ENCODE assay signal across 8 cellular contexts in the genomic region with DNA sequence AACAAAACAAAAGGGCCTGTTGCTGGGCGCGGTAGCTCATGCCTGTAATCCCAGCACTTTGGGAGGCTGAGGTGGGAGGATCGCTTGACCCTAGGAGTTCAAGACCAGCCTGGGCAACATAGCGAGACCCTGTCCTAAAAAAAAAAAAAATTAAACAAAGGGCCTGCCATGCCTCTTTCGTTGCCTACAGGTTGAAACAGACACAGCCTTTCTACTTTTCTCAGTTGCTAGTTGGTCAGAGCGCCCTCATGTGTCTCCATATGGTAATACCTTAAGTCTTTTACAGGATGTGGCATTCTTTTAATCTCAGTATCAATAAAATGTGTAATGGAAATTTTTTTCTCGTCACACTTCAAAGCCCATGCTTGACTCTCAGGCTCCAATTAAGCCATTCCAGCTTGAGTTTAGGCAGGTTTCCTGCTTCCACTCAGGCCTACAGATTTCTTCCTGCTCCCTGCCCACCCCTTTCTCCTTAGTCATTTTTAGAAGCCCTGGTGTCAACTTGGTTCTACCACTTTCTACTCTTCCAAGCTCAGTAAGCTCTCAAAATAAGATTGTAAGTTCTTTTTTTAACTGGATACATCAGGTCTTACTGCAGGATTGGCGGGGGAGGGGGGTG. TPM values are rescaled to one million over a fixed set of nuclear protein-coding genes. Genes with fewer than 3 reads are reported as not detected.
A peak's percentile ranks its signal among the peaks of the same experiment; 100 is the strongest.
DNase-seq lines count a peak whose midpoint lies in the region; ATAC-seq and TF ChIP-seq lines count a peak whose summit lies in the region.

No MANE protein-coding gene starts in this region.

- DNase-seq in AG10803 (ENCODE audit: low read depth) = peak; percentile 36
- DNase-seq in GM13976 (ENCODE audit: low spot score) = peak; percentile 48
- peak; percentile 77 for DNase-seq in NCI-H748 (lab: John Stamatoyannopoulos, UW; ENCODE audit: unreplicated experiment)
- peak; percentile 77 for DNase-seq in activated CD8-positive, alpha-beta T cell treated with anti-CD3 and anti-CD28 coated beads, Interleukin-2, amount 10 ng/mL, durations not matched to agents 7 days and 5 days
- peak; percentile 47 for DNase-seq in fibroblast of the aortic adventitia (ENCODE audit: low read depth)
- peak; percentile 24 to 64 for DNase-seq in stimulated activated effector memory CD8-positive, alpha-beta T cell treated with anti-CD3 and anti-CD28 coated beads, Interleukin-12 subunit alpha, Interleukin-12 subunit beta, amount 100 ng/mL, for 72 hours (ENCODE audit: low spot score in 2 of 2)

- no peaks in the 10 kb centered on the region for H3K9me3 Mint-ChIP-seq in activated CD8-positive, alpha-beta T cell treated with anti-CD3 and anti-CD28 coated beads, Interleukin-2, amount 10 ng/mL, durations not matched to agents 7 days and 5 days (ENCODE audit: insufficient read depth)
- no peaks in the 10 kb centered on the region for H3K9me3 Mint-ChIP-seq in stimulated activated effector memory CD8-positive, alpha-beta T cell treated with anti-CD3 and anti-CD28 coated beads, Interleukin-12 subunit alpha, Interleukin-12 subunit beta, amount 100 ng/mL, for 72 hours

- peaks cover 54% of the 10 kb centered on the region for H3K4me1 Mint-ChIP-seq in activated CD8-positive, alpha-beta T cell treated with anti-CD3 and anti-CD28 coated beads, Interleukin-2, amount 10 ng/mL, durations not matched to agents 7 days and 5 days (ENCODE audit: low read depth)
- H3K4me1 Mint-ChIP-seq in stimulated activated effector memory CD8-positive, alpha-beta T cell treated with anti-CD3 and anti-CD28 coated beads, Interleukin-12 subunit alpha, Interleukin-12 subunit beta, amount 100 ng/mL, for 72 hours = peaks cover 40% of the 10 kb centered on the region

- CTCF ChIA-PET in activated CD8-positive, alpha-beta T cell treated with anti-CD3 and anti-CD28 coated beads, Interleukin-2, amount 10 ng/mL, durations not matched to agents 7 days and 5 days (lab: Charles Lee) = interaction anchor here (0.7 to 2.3 kb wide), 20 partner anchors 9 to 263 kb away, joined by 3 to 14 read pairs (median 4); partner anchors contain the start of genes NKRF, RPL39 and SEPTIN6

- no peaks in the 10 kb centered on the region for H3K27me3 Mint-ChIP-seq in activated CD8-positive, alpha-beta T cell treated with anti-CD3 and anti-CD28 coated beads, Interleukin-2, amount 10 ng/mL, durations not matched to agents 7 days and 5 days (ENCODE audit: low read depth)

- TF ChIP-seq CTCF in AG10803 (conservative IDR thresholded peaks at IDR 0.05; ENCODE audit: low read length) (peak; percentile 57), GM13976 (IDR thresholded peaks at IDR 0.05; ENCODE audit: borderline replicate concordance, control extremely low read depth, extremely low read depth, insufficient read depth, missing control alignments) (peak; percentile 48), fibroblast of the aortic adventitia (IDR thresholded peaks at IDR 0.05; ENCODE audit: insufficient read depth, low read length) (peak; percentile 46)

- in situ Hi-C loops in GM13976 (cut with MboI; ENCODE audit: low sequenced_read_pairs, unreplicated experiment) = no loop called here

- ATAC-seq in activated CD8-positive, alpha-beta T cell treated with anti-CD3 and anti-CD28 coated beads, Interleukin-2, amount 10 ng/mL, durations not matched to agents 7 days and 5 days = peak; percentile 34
- peak; percentile 26 for ATAC-seq in stimulated activated effector memory CD8-positive, alpha-beta T cell treated with anti-CD3 and anti-CD28 coated beads, Interleukin-12 subunit alpha, Interleukin-12 subunit beta, amount 100 ng/mL, for 72 hours
- ATAC-seq in GM19328 (IDR thresholded peaks at IDR 0.05; ENCODE audit: unreplicated experiment) = no peak
- no peak for ATAC-seq in HG03439 (IDR thresholded peaks at IDR 0.05; ENCODE audit: unreplicated experiment)

- H3K4me3 Mint-ChIP-seq in activated CD8-positive, alpha-beta T cell treated with anti-CD3 and anti-CD28 coated beads, Interleukin-2, amount 10 ng/mL, durations not matched to agents 7 days and 5 days = peak overlapping the region; percentile 31
- peak overlapping the region; percentile 73 for H3K4me3 Mint-ChIP-seq in stimulated activated effector memory CD8-positive, alpha-beta T cell treated with anti-CD3 and anti-CD28 coated beads, Interleukin-12 subunit alpha, Interleukin-12 subunit beta, amount 100 ng/mL, for 72 hours

- H3K27ac Mint-ChIP-seq in activated CD8-positive, alpha-beta T cell treated with anti-CD3 and anti-CD28 coated beads, Interleukin-2, amount 10 ng/mL, durations not matched to agents 7 days and 5 days = peak overlapping the region; percentile 98
- peak overlapping the region; percentile 72 for H3K27ac Mint-ChIP-seq in stimulated activated effector memory CD8-positive, alpha-beta T cell treated with anti-CD3 and anti-CD28 coated beads, Interleukin-12 subunit alpha, Interleukin-12 subunit beta, amount 100 ng/mL, for 72 hours

- H3K4me3 ChIP-seq in AG10803 (ENCODE audit: low read length) = no peak overlapping the region
- no peak overlapping the region for H3K4me3 ChIP-seq in fibroblast of the aortic adventitia (ENCODE audit: low read depth, low read length)

- no peaks in the 10 kb centered on the region for H3K36me3 Mint-ChIP-seq in activated CD8-positive, alpha-beta T cell treated with anti-CD3 and anti-CD28 coated beads, Interleukin-2, amount 10 ng/mL, durations not matched to agents 7 days and 5 days (ENCODE audit: low read depth)
- peaks cover 12% of the 10 kb centered on the region for H3K36me3 Mint-ChIP-seq in stimulated activated effector memory CD8-positive, alpha-beta T cell treated with anti-CD3 and anti-CD28 coated beads, Interleukin-12 subunit alpha, Interleukin-12 subunit beta, amount 100 ng/mL, for 72 hours

- POLR2A ChIA-PET in activated CD8-positive, alpha-beta T cell treated with anti-CD3 and anti-CD28 coated beads, Interleukin-2, amount 10 ng/mL, durations not matched to agents 7 days and 5 days (lab: Charles Lee) = interaction anchor here (0.6 to 6.6 kb wide), 6 partner anchors 25 to 179 kb away, joined by 3 to 48 read pairs (median 8); partner anchors contain the start of genes RPL39, SEPTIN6 and UBE2A

RNA-seq across cellular contexts. Expression of gene SOWAHD, which starts 4.6 kb away (rescaled TPM):
- 1 to 10 TPM in 1 of 2 experiments, under 1 TPM in 1; 0.92 to 1.4 TPM for total RNA-seq in activated CD8-positive, alpha-beta T cell treated with anti-CD3 and anti-CD28 coated beads, Interleukin-2, amount 10 ng/mL, durations not matched to agents 7 days and 5 days
- not detected in 2 replicates for total RNA-seq in fibroblast of the aortic adventitia (ENCODE audit: low replicate concordance)

RNA-seq across cellular contexts. Expression of gene RPL39, which starts 37.7 kb away (rescaled TPM):
- 1,000 to 10,000 TPM; 1,775 to 1,899 TPM for total RNA-seq in activated CD8-positive, alpha-beta T cell treated with anti-CD3 and anti-CD28 coated beads, Interleukin-2, amount 10 ng/mL, durations not matched to agents 7 days and 5 days
- 485 and 2,998 TPM in 2 replicates for total RNA-seq in fibroblast of the aortic adventitia (ENCODE audit: low replicate concordance)

Comparison
In these comparisons a context has a peak if more than half of its experiments do, and no peak if none do; other contexts are left out.
1. ATAC-seq: peak in activated CD8-positive, alpha-beta T cell treated with anti-CD3 and anti-CD28 coated beads, Interleukin-2, amount 10 ng/mL, durations not matched to agents 7 days and 5 days (single experiment) and stimulated activated effector memory CD8-positive, alpha-beta T cell treated with anti-CD3 and anti-CD28 coated beads, Interleukin-12 subunit alpha, Interleukin-12 subunit beta, amount 100 ng/mL, for 72 hours (single experiment); none in GM19328 (single experiment) and HG03439 (single experiment).
2. Peak in every context shown above with its lines, with median percentiles within 50 percentile points of each other: DNase-seq and CTCF ChIP-seq.